25 cellular contexts compared by ENCODE assay signal in the genomic region with DNA sequence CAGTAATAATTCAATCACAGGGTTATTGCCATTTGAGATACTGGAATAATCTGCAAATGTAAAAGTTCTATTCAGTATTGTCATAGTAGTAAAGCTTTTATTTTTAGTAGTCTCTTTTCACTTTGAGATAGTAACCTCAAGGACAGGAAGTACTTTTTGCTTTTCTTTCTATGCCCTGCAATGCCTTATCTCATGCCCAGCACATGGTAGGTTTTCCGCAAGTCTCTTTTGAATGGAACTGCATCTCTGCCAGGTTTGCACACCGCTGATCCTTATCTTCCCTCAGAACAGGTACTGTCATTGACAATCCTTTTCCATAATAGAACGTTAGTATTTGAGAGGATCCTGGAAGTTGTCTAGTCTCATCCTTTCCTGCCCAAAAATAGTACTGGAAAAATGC.
A peak's percentile ranks its signal among the peaks of the same experiment; 100 is the strongest.
DNase-seq lines count a peak whose midpoint lies in the region; ATAC-seq and TF ChIP-seq lines count a peak whose summit lies in the region.
"Had no signal": no experiment of that assay in that cellular context is flagged by ENCODE, and none has a peak within 500 bp of the region (broad histone marks: within the 10 kb centered on the region; RNA-seq: fewer than 3 reads in every experiment).

No MANE protein-coding gene starts in this region.

- in situ Hi-C loops in mammary epithelial cell (cut with MboI; ENCODE audit: low sequenced_read_pairs in 2 of 2), result loop anchor here in 1 of 2 donors (10.0 kb wide), 1 partner anchor 92 kb away; the partner anchor contains the start of genes IFNK and MOB3B

- H3K9me3 Mint-ChIP-seq in activated B cell treated with CpG ODN at 0.5 μM for 24 hours, result no peaks in the 10 kb centered on the region
- peaks cover 8% of the 10 kb centered on the region for H3K9me3 Mint-ChIP-seq in type B pancreatic cell
- no peaks in the 10 kb centered on the region for H3K9me3 Mint-ChIP-seq in neural progenitor cell
- H3K9me3 Mint-ChIP-seq: activated T-cell treated with anti-CD3 and anti-CD28 coated beads, Interleukin-2, amount 50 U/mL, for 24 hours had no signal

- H3K27me3 Mint-ChIP-seq in activated B cell treated with CpG ODN at 0.5 μM for 24 hours (no peaks in the 10 kb centered on the region), type B pancreatic cell (no peaks in the 10 kb centered on the region), neural progenitor cell (ENCODE audit: insufficient read depth, low read depth) (peaks cover 3% of the 10 kb centered on the region)
- H3K27me3 Mint-ChIP-seq: activated T-cell treated with anti-CD3 and anti-CD28 coated beads, Interleukin-2, amount 50 U/mL, for 24 hours had no signal

- TF ChIP-seq CTCF in breast epithelium (IDR thresholded peaks at IDR 0.05) (no peak), mammary epithelial cell (conservative IDR thresholded peaks at IDR 0.05 in 1 of 2, IDR thresholded peaks at IDR 0.05 in 1 of 2; ENCODE audit: extremely low read depth in 1 of 2, insufficient read depth in 1 of 2, low read depth in 1 of 2, low read length in 2 of 2) (no peak), activated B cell treated with CpG ODN at 0.5 μM for 24 hours (IDR thresholded peaks at IDR 0.05) (no peak), type B pancreatic cell (conservative IDR thresholded peaks at IDR 0.05) (no peak), neural progenitor cell (IDR thresholded peaks at IDR 0.05) (no peak)

- no peaks in the 10 kb centered on the region for H4K20me1 ChIP-seq in mammary epithelial cell (ENCODE audit: insufficient read depth, low read length)
- H4K20me1 ChIP-seq in neural progenitor cell (ENCODE audit: low read depth), result peaks cover 32% of the 10 kb centered on the region

- ATAC-seq in activated B cell treated with CpG ODN at 0.5 μM for 24 hours (ENCODE audit: low read depth) (no peak), HG02840 (IDR thresholded peaks at IDR 0.05; ENCODE audit: low FRiP score, unreplicated experiment) (no peak), sciatic nerve (no peak)
- ATAC-seq: activated CD4-positive, CD25-positive, alpha-beta regulatory T cell treated with anti-CD3 and anti-CD28 coated beads, Interleukin-2, amount 50 U/mL, for 24 hours; activated CD8-positive, alpha-beta T cell treated with anti-CD3 and anti-CD28 coated beads, Interleukin-2, amount 10 ng/mL, durations not matched to agents 7 days and 5 days; left colon; psoas muscle; stimulated activated naive CD8-positive, alpha-beta T cell treated with anti-CD3 and anti-CD28 coated beads, Interleukin-15, Interleukin-2, amounts not matched to agents 100 U/mL and 50 U/mL, for 24 hours had no signal

- H3K4me3 ChIP-seq in breast epithelium (no peak overlapping the region), mammary epithelial cell (replicated peaks in 1 of 3; ENCODE audit: insufficient read depth in 1 of 3, low read depth in 2 of 3, low read length in 3 of 3) (no peak overlapping the region), neural progenitor cell (no peak overlapping the region)
- H3K4me3 ChIP-seq: psoas muscle, SJCRH30, skin epidermis had no signal

- H3K27ac Mint-ChIP-seq in activated B cell treated with CpG ODN at 0.5 μM for 24 hours, result no peak overlapping the region
- H3K27ac Mint-ChIP-seq in type B pancreatic cell, result peak overlapping the region; percentile 14
- H3K27ac Mint-ChIP-seq in neural progenitor cell, result no peak overlapping the region
- H3K27ac Mint-ChIP-seq: activated CD8-positive, alpha-beta T cell treated with anti-CD3 and anti-CD28 coated beads, Interleukin-2, amount 10 ng/mL, durations not matched to agents 7 days and 5 days; activated T-cell treated with anti-CD3 and anti-CD28 coated beads, Interleukin-2, amount 50 U/mL, for 24 hours had no signal

- dilution Hi-C loops in mammary epithelial cell (cut with HindIII; ENCODE audit: low sequenced_read_pairs), result no loop called here

- H3K79me2 ChIP-seq in mammary epithelial cell (ENCODE audit: insufficient read depth, low read length) (peaks cover 35% of the 10 kb centered on the region), neural progenitor cell (ENCODE audit: low read depth) (peaks cover 17% of the 10 kb centered on the region)

- H3K4me3 Mint-ChIP-seq in activated B cell treated with CpG ODN at 0.5 μM for 24 hours (peak overlapping the region; percentile 4), type B pancreatic cell (no peak overlapping the region), neural progenitor cell (no peak overlapping the region)
- H3K4me3 Mint-ChIP-seq: activated CD8-positive, alpha-beta T cell treated with anti-CD3 and anti-CD28 coated beads, Interleukin-2, amount 10 ng/mL, durations not matched to agents 7 days and 5 days; activated T-cell treated with anti-CD3 and anti-CD28 coated beads, Interleukin-2, amount 50 U/mL, for 24 hours had no signal

- no TSS peak for BruUV-seq in mammary epithelial cell (replicated peaks; lab: Mats Ljungman, UMichigan)

- H3K36me3 ChIP-seq in breast epithelium (no peaks in the 10 kb centered on the region), mammary epithelial cell (ENCODE audit: insufficient read depth, low read length) (no peaks in the 10 kb centered on the region), neural progenitor cell (no peaks in the 10 kb centered on the region)
- H3K36me3 ChIP-seq: SJCRH30 had no signal

- H3K36me3 Mint-ChIP-seq in activated B cell treated with CpG ODN at 0.5 μM for 24 hours (ENCODE audit: low read depth) (no peaks in the 10 kb centered on the region), type B pancreatic cell (peaks cover 6% of the 10 kb centered on the region), neural progenitor cell (no peaks in the 10 kb centered on the region)

- intact Hi-C loops in breast epithelium (cut with DNase I; ENCODE audit: low total_unique reads), result no loop called here
- intact Hi-C loops in mammary epithelial cell (cut with micrococcal nuclease), result no loop called here
- intact Hi-C loops in activated B cell treated with CpG ODN at 0.5 μM for 24 hours (cut with micrococcal nuclease), result no loop called here
- intact Hi-C loops in sciatic nerve (cut with DNase I), result no loop called here

- WGBS in mammary epithelial cell (ENCODE audit: low coverage, missing lambda C conversion rate), result 27% methylated on average over 3 of the region's 3 CpGs

- H3K9me3 ChIP-seq in breast epithelium (no peaks in the 10 kb centered on the region), mammary epithelial cell (replicated peaks; ENCODE audit: insufficient read depth, low read length) (no peaks in the 10 kb centered on the region), neural progenitor cell (ENCODE audit: low read depth) (no peaks in the 10 kb centered on the region)
- H3K9me3 ChIP-seq: psoas muscle, SJCRH30 had no signal

- POLR2A ChIA-PET in activated B cell treated with CpG ODN at 0.5 μM for 24 hours (lab: Charles Lee), result interaction anchor here (0.7 kb wide), 1 partner anchor 21 kb away, joined by 4 read pairs; no protein-coding TSS in a partner anchor

- H3K9ac ChIP-seq in mammary epithelial cell (ENCODE audit: insufficient read depth, low read length) (no peak overlapping the region), neural progenitor cell (no peak overlapping the region)

- no peak overlapping the region for H2AFZ ChIP-seq in mammary epithelial cell (ENCODE audit: low read depth, low read length)
- H2AFZ ChIP-seq in neural progenitor cell (replicated peaks), result no peak overlapping the region

- H3K4me1 Mint-ChIP-seq in activated B cell treated with CpG ODN at 0.5 μM for 24 hours, result peaks cover 66% of the 10 kb centered on the region
- peaks cover 75% of the 10 kb centered on the region for H3K4me1 Mint-ChIP-seq in type B pancreatic cell (ENCODE audit: unreplicated experiment)
- peaks cover 49% of the 10 kb centered on the region for H3K4me1 Mint-ChIP-seq in neural progenitor cell

- H3K4me1 ChIP-seq in breast epithelium (peaks cover 3 to 29% of the 10 kb centered on the region in 2 donors), mammary epithelial cell (ENCODE audit: insufficient read depth, low read length) (peaks cover 51% of the 10 kb centered on the region), neural progenitor cell (peaks cover 23% of the 10 kb centered on the region)
- H3K4me1 ChIP-seq: SJCRH30 had no signal

- H3K27ac ChIP-seq in breast epithelium (peak overlapping the region; percentile 26 to 79), mammary epithelial cell (ENCODE audit: insufficient read depth, low read depth, low read length) (no peak overlapping the region), neural progenitor cell (no peak overlapping the region)
- H3K27ac ChIP-seq: psoas muscle, SJCRH30 had no signal

- CTCF ChIA-PET in mammary epithelial cell (lab: Charles Lee; ENCODE audit: low non-redundant PET), result no interaction called here
- CTCF ChIA-PET in activated B cell treated with CpG ODN at 0.5 μM for 24 hours (lab: Charles Lee), result no interaction called here

- DNase-seq in breast epithelium (ENCODE audit: low spot score in 2 of 2) (no peak), mammary epithelial cell (no peak), activated B cell treated with CpG ODN at 0.5 μM for 24 hours (no peak), midbrain (lab: John Stamatoyannopoulos, UW) (peak; percentile 28), type B pancreatic cell (ENCODE audit: extremely low spot score, unreplicated experiment) (no peak), neural progenitor cell (ENCODE audit: low spot score) (no peak), sciatic nerve (ENCODE audit: low spot score) (no peak)
- DNase-seq: 8988T; activated CD8-positive, alpha-beta T cell treated with anti-CD3 and anti-CD28 coated beads, Interleukin-2, amount 10 ng/mL, durations not matched to agents 7 days and 5 days; activated naive CD4-positive, alpha-beta T cell treated with Interleukin-2 at 50 U/mL for 16 hours; activated T-cell treated with anti-CD3 and anti-CD28 coated beads, Interleukin-2, amount 50 U/mL, for 24 hours; AML-193; amniotic stem cell; IMR-90; left colon; NCI-H146; NCI-H2227 treated with DMSO at 0.1 percent for 48 hours; NCI-H82; psoas muscle; SJCRH30; stimulated activated CD4-positive, alpha-beta T cell treated with anti-CD3 and anti-CD28 coated beads, Interleukin-4, amount 100 ng/mL, for 1 hour; stimulated activated naive CD8-positive, alpha-beta T cell treated with anti-CD3 and anti-CD28 coated beads, Interleukin-15, Interleukin-2, amounts not matched to agents 100 U/mL and 50 U/mL, for 24 hours had no signal

- H3F3A ChIP-seq in neural progenitor cell (ENCODE audit: low read depth), result no peaks in the 10 kb centered on the region

- H3K27me3 ChIP-seq in breast epithelium, result no peaks in the 10 kb centered on the region
- H3K27me3 ChIP-seq in mammary epithelial cell (ENCODE audit: insufficient read depth, low read length), result no peaks in the 10 kb centered on the region
- no peaks in the 10 kb centered on the region for H3K27me3 ChIP-seq in neural progenitor cell
- H3K27me3 ChIP-seq: SJCRH30 had no signal

- H3K4me2 ChIP-seq in mammary epithelial cell (ENCODE audit: insufficient read depth, low read depth, low read length) (no peak overlapping the region), neural progenitor cell (no peak overlapping the region)

- TF ChIP-seq POLR2A in breast epithelium (IDR thresholded peaks at IDR 0.05), result no peak

Comparison
In these comparisons a context has a peak if more than half of its experiments do, and no peak if none do; other contexts are left out.
1. H3K27ac ChIP-seq: peak in breast epithelium (2 of 2); none in mammary epithelial cell (single experiment) and neural progenitor cell (single experiment).